9 cellular contexts compared by ENCODE assay signal in genomic region chr3:42589382-42590109, GRCh38. TPM values are rescaled to one million over a fixed set of nuclear protein-coding genes. Genes with fewer than 3 reads are reported as not detected.
A peak's percentile ranks its signal among the peaks of the same experiment; 100 is the strongest.
DNase-seq lines count a peak whose midpoint lies in the region; ATAC-seq and TF ChIP-seq lines count a peak whose summit lies in the region.
"Had no signal": no experiment of that assay in that cellular context is flagged by ENCODE, and none has a peak within 500 bp of the region (broad histone marks: within the 10 kb centered on the region; RNA-seq: fewer than 3 reads in every experiment).

No MANE protein-coding gene starts in this region.

- H3K27me3 ChIP-seq in MM.1S (replicated peaks; ENCODE audit: insufficient read depth, low read length) (no peaks in the 10 kb centered on the region), duodenal mucosa (ENCODE audit: control insufficient read depth in 1 of 2, insufficient read depth in 2 of 2, low read length in 2 of 2) (no peaks in the 10 kb centered on the region)

- BruUV-seq in Calu3 (replicated peaks; lab: Mats Ljungman, UMichigan) = no TSS peak

- H3K27ac ChIP-seq in MM.1S (ENCODE audit: low read length) = peak overlapping the region; percentile 81
- H3K27ac ChIP-seq in duodenal mucosa (ENCODE audit: low read depth, low read length) = no peak overlapping the region

- DNase-seq in Calu3 (no peak), MM.1S (no peak), progenitor cell of endocrine pancreas (ENCODE audit: low spot score, unreplicated experiment) (no peak), sciatic nerve (ENCODE audit: low spot score) (no peak), posterior vena cava (ENCODE audit: low spot score) (no peak), NCI-H2107 treated with DMSO at 0.1 percent for 48 hours (lab: John Stamatoyannopoulos, UW; ENCODE audit: unreplicated experiment) (no peak)
- DNase-seq: right cardiac atrium had no signal

- H3K27me3 Mint-ChIP-seq in Calu3 (ENCODE audit: unreplicated experiment) = no peaks in the 10 kb centered on the region
- no peaks in the 10 kb centered on the region for H3K27me3 Mint-ChIP-seq in progenitor cell of endocrine pancreas

- no peaks in the 10 kb centered on the region for H4K20me1 ChIP-seq in MM.1S (ENCODE audit: insufficient read depth, low read length)

- H3K4me1 Mint-ChIP-seq in Calu3 (ENCODE audit: low read depth, unreplicated experiment) = peaks cover 10% of the 10 kb centered on the region
- peaks cover 14% of the 10 kb centered on the region for H3K4me1 Mint-ChIP-seq in progenitor cell of endocrine pancreas (ENCODE audit: low read depth)

- H3K4me3 ChIP-seq in MM.1S (ENCODE audit: low read length) (peak overlapping the region; percentile 58), duodenal mucosa (ENCODE audit: low read depth in 1 of 2, low read length in 2 of 2) (peak overlapping the region; percentile 53 to 80)

- no peak for TF ChIP-seq CTCF in Calu3 (IDR thresholded peaks at IDR 0.05; ENCODE audit: unreplicated experiment)
- no peak for TF ChIP-seq CTCF in MM.1S (IDR thresholded peaks at IDR 0.05; ENCODE audit: low read length)
- TF ChIP-seq CTCF in progenitor cell of endocrine pancreas (IDR thresholded peaks at IDR 0.05; ENCODE audit: unreplicated experiment) = no peak

- ATAC-seq in GM18498 (IDR thresholded peaks at IDR 0.05; ENCODE audit: unreplicated experiment) = no peak
- no peak for ATAC-seq in sciatic nerve

- H3K36me3 ChIP-seq in MM.1S (replicated peaks; ENCODE audit: insufficient read depth, low read length) (peaks cover 9% of the 10 kb centered on the region; the same call in 1 of the 2 replicates), duodenal mucosa (ENCODE audit: control insufficient read depth in 1 of 2, insufficient read depth in 2 of 2, low read length in 2 of 2) (peaks cover 0 to 4% of the 10 kb centered on the region in 2 donors)

- H3K4me2 ChIP-seq in MM.1S (ENCODE audit: low read depth, low read length) = peak overlapping the region; percentile 91

- CTCF ChIA-PET in Calu3 (lab: Charles Lee) = interaction anchor here (0.6 kb wide), 1 partner anchor 13 kb away, joined by 3 read pairs; no protein-coding TSS in a partner anchor

- H3K9me3 Mint-ChIP-seq in Calu3 (ENCODE audit: low read depth, unreplicated experiment) (no peaks in the 10 kb centered on the region), progenitor cell of endocrine pancreas (ENCODE audit: low read depth) (no peaks in the 10 kb centered on the region)

- intact Hi-C loops in Calu3 (cut with micrococcal nuclease; ENCODE audit: unreplicated experiment) (no loop called here), sciatic nerve (cut with DNase I) (loop anchor here (10.0 kb wide), 1 partner anchor 65 kb away; the partner anchor contains the start of gene ZBTB47), posterior vena cava (cut with DNase I) (loop anchor here in 1 of 2 donors (10.0 kb wide), 1 partner anchor 155 kb away; no protein-coding TSS in a partner anchor)

- H3K27ac Mint-ChIP-seq in Calu3 (ENCODE audit: unreplicated experiment) (no peak overlapping the region), progenitor cell of endocrine pancreas (peak overlapping the region; percentile 96)

- H3K9me2 ChIP-seq in MM.1S (replicated peaks; ENCODE audit: insufficient read depth, low read length) = no peaks in the 10 kb centered on the region

- H3K36me3 Mint-ChIP-seq in Calu3 (ENCODE audit: insufficient read depth, unreplicated experiment) (peaks cover 40% of the 10 kb centered on the region), progenitor cell of endocrine pancreas (ENCODE audit: insufficient read depth) (no peaks in the 10 kb centered on the region)

- peak overlapping the region; percentile 66 for H3K9ac ChIP-seq in MM.1S (ENCODE audit: low read length)
- H3K9ac ChIP-seq in duodenal mucosa (ENCODE audit: low read depth in 1 of 2, low read length in 2 of 2) = peak overlapping the region; percentile 29 to 48

- peaks cover 36% of the 10 kb centered on the region for H3K79me2 ChIP-seq in MM.1S (ENCODE audit: low read length)

- H3K4me3 Mint-ChIP-seq in Calu3 (ENCODE audit: low read depth, unreplicated experiment) (peak overlapping the region; percentile 73), progenitor cell of endocrine pancreas (ENCODE audit: low read depth) (peak overlapping the region; percentile 95)

- peaks cover 10% of the 10 kb centered on the region for H3F3A ChIP-seq in MM.1S (ENCODE audit: insufficient read depth, low read length)

- H3K9me3 ChIP-seq in MM.1S (replicated peaks; ENCODE audit: insufficient read depth, low read length) (no peaks in the 10 kb centered on the region), duodenal mucosa (ENCODE audit: control insufficient read depth in 1 of 2, low read length in 2 of 2) (no peaks in the 10 kb centered on the region)

- H2AFZ ChIP-seq in MM.1S (ENCODE audit: low read length) = peak overlapping the region; percentile 83

- H3K4me1 ChIP-seq in MM.1S (ENCODE audit: low read length) (peaks cover 27% of the 10 kb centered on the region), duodenal mucosa (ENCODE audit: control insufficient read depth in 1 of 2, insufficient read depth in 2 of 2, low read length in 2 of 2) (peaks cover 13 to 15% of the 10 kb centered on the region in 2 donors)

RNA-seq across cellular contexts. Expression of gene SS18L2, which starts 1.1 kb away (rescaled TPM):
- total RNA-seq in Calu3 (2022) = 23.7 and 25.3 TPM in 2 replicates
- 39.5 and 43.9 TPM in 2 replicates for total RNA-seq in progenitor cell of endocrine pancreas
- total RNA-seq in sciatic nerve = 16.0 TPM
- total RNA-seq in posterior vena cava = 10 to 100 TPM; 15.4 to 16.8 TPM

RNA-seq across cellular contexts. Expression of gene SEC22C, which starts 7.8 kb away (rescaled TPM):
- total RNA-seq in Calu3 (2022) (32.1 and 42.3 TPM in 2 replicates), progenitor cell of endocrine pancreas (36.9 and 40.2 TPM in 2 replicates), sciatic nerve (59.5 TPM), posterior vena cava (10 to 100 TPM; 43.8 to 47.0 TPM)

RNA-seq across cellular contexts. Expression of gene NKTR, which starts 10.9 kb away (rescaled TPM):
- total RNA-seq in Calu3 (2022) (61.3 and 70.0 TPM in 2 replicates), progenitor cell of endocrine pancreas (142 and 155 TPM in 2 replicates), sciatic nerve (149 TPM), posterior vena cava (10 to 100 TPM; 75.2 to 78.0 TPM)
